ENCODE assay signal across 22 cellular contexts in the genomic region with DNA sequence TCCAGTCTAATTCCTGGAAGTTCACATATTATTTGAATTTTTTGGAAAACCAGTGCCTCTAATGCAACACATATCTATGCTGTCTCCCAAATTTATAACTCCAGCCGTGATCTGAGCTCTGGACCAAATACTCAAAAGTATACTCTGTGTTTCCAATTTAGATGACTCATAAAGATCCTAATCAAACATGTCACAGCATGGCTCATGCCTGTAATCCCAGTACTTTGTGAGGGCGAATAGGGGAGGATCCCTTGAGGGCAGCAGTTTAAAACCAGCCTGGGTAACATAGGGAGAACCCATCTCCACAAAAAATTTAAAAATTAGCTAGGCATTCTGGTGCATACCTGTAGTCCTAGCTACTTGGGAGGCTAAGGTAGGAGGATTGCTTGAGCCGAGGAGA.
"Had no signal": no experiment of that assay in that cellular context is flagged by ENCODE, and none has a peak within 500 bp of the region (broad histone marks: within the 10 kb centered on the region; RNA-seq: fewer than 3 reads in every experiment).

No MANE protein-coding gene starts in this region.

- H3K4me3 Mint-ChIP-seq: activated CD4-positive, alpha-beta memory T cell treated with anti-CD3 and anti-CD28 coated beads, Interleukin-2, amount 10 ng/mL, durations not matched to agents 7 days and 5 days; activated CD4-positive, alpha-beta T cell treated with anti-CD3 and anti-CD28 coated beads for 36 hours; activated naive CD8-positive, alpha-beta T cell treated with anti-CD3 and anti-CD28 coated beads, Interleukin-2, amount 10 ng/mL, durations not matched to agents 7 days and 5 days; activated T-cell treated with anti-CD3 and anti-CD28 coated beads, Interleukin-2, amount 50 U/mL, for 72 hours; T-helper 17 cell had no signal

- H3K27ac Mint-ChIP-seq: activated CD4-positive, alpha-beta memory T cell treated with anti-CD3 and anti-CD28 coated beads, Interleukin-2, amount 10 ng/mL, durations not matched to agents 7 days and 5 days; activated CD4-positive, alpha-beta T cell treated with anti-CD3 and anti-CD28 coated beads for 36 hours; activated naive CD8-positive, alpha-beta T cell treated with anti-CD3 and anti-CD28 coated beads, Interleukin-2, amount 10 ng/mL, durations not matched to agents 7 days and 5 days; activated T-cell treated with anti-CD3 and anti-CD28 coated beads, Interleukin-2, amount 50 U/mL, for 72 hours; T-helper 17 cell had no signal

- H3K4me1 ChIP-seq: ascending aorta, body of pancreas had no signal

- H3K36me3 Mint-ChIP-seq: activated naive CD8-positive, alpha-beta T cell treated with anti-CD3 and anti-CD28 coated beads, Interleukin-2, amount 10 ng/mL, durations not matched to agents 7 days and 5 days had no signal

- H3K4me3 ChIP-seq: ascending aorta, body of pancreas, cardiac muscle cell had no signal

- H3K4me1 Mint-ChIP-seq: activated CD4-positive, alpha-beta memory T cell treated with anti-CD3 and anti-CD28 coated beads, Interleukin-2, amount 10 ng/mL, durations not matched to agents 7 days and 5 days; activated CD4-positive, alpha-beta T cell treated with anti-CD3 and anti-CD28 coated beads for 36 hours; activated naive CD8-positive, alpha-beta T cell treated with anti-CD3 and anti-CD28 coated beads, Interleukin-2, amount 10 ng/mL, durations not matched to agents 7 days and 5 days; T-helper 17 cell had no signal

- H3K27me3 ChIP-seq: ascending aorta, body of pancreas, cardiac muscle cell had no signal

- H3K36me3 ChIP-seq: ascending aorta, cardiac muscle cell had no signal

- H3K9me3 ChIP-seq: ascending aorta, body of pancreas had no signal

- H3K27ac ChIP-seq: ascending aorta, body of pancreas, cardiac muscle cell, VCaP had no signal

- DNase-seq: activated CD4-positive, alpha-beta memory T cell treated with anti-CD3 and anti-CD28 coated beads, Interleukin-2, amount 10 ng/mL, durations not matched to agents 7 days and 5 days; activated CD4-positive, alpha-beta T cell treated with anti-CD3 and anti-CD28 coated beads for 36 hours; activated CD4-positive, alpha-beta T cell treated with anti-CD3 and anti-CD28 coated beads, Interleukin-2, amount 50 U/mL, for 1 hour; activated CD4-positive, CD25-positive, alpha-beta regulatory T cell; activated CD8-positive, alpha-beta memory T cell treated with anti-CD3 and anti-CD28 coated beads, Interleukin-2, amount 50 U/mL, for 4 hours; activated naive CD4-positive, alpha-beta T cell treated with anti-CD3 and anti-CD28 coated beads, Interleukin-2, amount 50 U/mL, for 16 hours; activated naive CD8-positive, alpha-beta T cell treated with anti-CD3 and anti-CD28 coated beads, Interleukin-2, amount 10 ng/mL, durations not matched to agents 7 days and 5 days; activated T-cell treated with anti-CD3 and anti-CD28 coated beads, Interleukin-2, amount 50 U/mL, for 72 hours; body of pancreas; NCI-H1048; NCI-H1417; NCI-H1930; NCI-H2171 treated with DMSO at 0.1 percent for 48 hours; NCI-H345; NCI-H510A; NCI-H526 treated with DMSO at 0.1 percent for 48 hours; SHP77 treated with DMSO at 0.1 percent for 48 hours; T-helper 17 cell; T-helper 9 cell had no signal

- H3K27me3 Mint-ChIP-seq: activated CD4-positive, alpha-beta memory T cell treated with anti-CD3 and anti-CD28 coated beads, Interleukin-2, amount 10 ng/mL, durations not matched to agents 7 days and 5 days; activated CD4-positive, alpha-beta T cell treated with anti-CD3 and anti-CD28 coated beads for 36 hours; activated naive CD8-positive, alpha-beta T cell treated with anti-CD3 and anti-CD28 coated beads, Interleukin-2, amount 10 ng/mL, durations not matched to agents 7 days and 5 days; T-helper 17 cell had no signal
